Comparison of ENCODE assay signal across 1 cellular context in genomic region chrX:72349190-72349589, GRCh38.
A peak's percentile ranks its signal among the peaks of the same experiment; 100 is the strongest.
TF ChIP-seq lines count a peak whose summit lies in the region.

No MANE protein-coding gene starts in this region.

TF ChIP-seq in GM12878, 131 proteins besides CTCF, POLR2A, EP300 and RAD21 (continued from another document):
- TF ChIP-seq ATF2 (IDR thresholded peaks at IDR 0.05; ENCODE audit: low read length) (peak; percentile 23; the same call in 1 of the 2 replicates), BCL3 (IDR thresholded peaks at IDR 0.05; ENCODE audit: borderline replicate concordance, insufficient read depth, low read depth, low read length, poor library complexity, severe bottlenecking) (no peak), SKIL (IDR thresholded peaks at IDR 0.05; ENCODE audit: low read depth, poor library complexity, severe bottlenecking) (no peak), JUND (IDR thresholded peaks at IDR 0.05; ENCODE audit: low read depth, low read length) (0 out of 2 replicates have a peak, but pooled peaks have one; percentile 11), BCL11A (IDR thresholded peaks at IDR 0.05; ENCODE audit: low read depth, low read length) (peak; percentile 67; the same call in 1 of the 2 replicates), SRF (IDR thresholded peaks at IDR 0.05; ENCODE audit: low read depth in 2 of 2, low read length in 2 of 2) (peak in 1 of 2 experiments; percentile 62; a peak in 1 of 4 replicates), POU2F2 (IDR thresholded peaks at IDR 0.05; ENCODE audit: borderline replicate concordance, low read depth, low read length) (peak; percentile 42; the same call in 1 of the 3 replicates), PAX8 (IDR thresholded peaks at IDR 0.05) (no peak), RUNX3 (IDR thresholded peaks at IDR 0.05; ENCODE audit: low read length) (peak; percentile 42)
